In genomic region chr12:124115976-124116690, GRCh38 we compare ENCODE assay signal across 1 cellular context.
TF ChIP-seq lines count a peak whose summit lies in the region.

No MANE protein-coding gene starts in this region.

TF ChIP-seq in GM23338, 12 proteins besides CTCF, POLR2A, EP300 and RAD21:
- TF ChIP-seq REST (IDR thresholded peaks at IDR 0.05; ENCODE audit: unreplicated experiment) (no peak), EZH2 (IDR thresholded peaks at IDR 0.05; ENCODE audit: low read depth, unreplicated experiment) (no peak), STAT1 (IDR thresholded peaks at IDR 0.05; ENCODE audit: unreplicated experiment) (no peak), ZNF114 (CRISPR knock-in tag; IDR thresholded peaks at IDR 0.05) (no peak), POLR2AphosphoS5 (IDR thresholded peaks at IDR 0.05; ENCODE audit: low read depth) (no peak), ETS1 (IDR thresholded peaks at IDR 0.05) (no peak), JUNB (IDR thresholded peaks at IDR 0.05; ENCODE audit: unreplicated experiment) (no peak), ZNF331 (CRISPR knock-in tag; IDR thresholded peaks at IDR 0.05; ENCODE audit: low read depth) (no peak), ZNF462 (CRISPR knock-in tag; IDR thresholded peaks at IDR 0.05) (no peak), EZH2phosphoT487 (IDR thresholded peaks at IDR 0.05; ENCODE audit: unreplicated experiment) (no peak), CREB1 (CRISPR knock-in tag; IDR thresholded peaks at IDR 0.05; ENCODE audit: low read depth) (no peak), NANOG (IDR thresholded peaks at IDR 0.05; ENCODE audit: borderline replicate concordance) (no peak)
